Comparison of ENCODE assay signal across 15 cellular contexts in the genomic region with DNA sequence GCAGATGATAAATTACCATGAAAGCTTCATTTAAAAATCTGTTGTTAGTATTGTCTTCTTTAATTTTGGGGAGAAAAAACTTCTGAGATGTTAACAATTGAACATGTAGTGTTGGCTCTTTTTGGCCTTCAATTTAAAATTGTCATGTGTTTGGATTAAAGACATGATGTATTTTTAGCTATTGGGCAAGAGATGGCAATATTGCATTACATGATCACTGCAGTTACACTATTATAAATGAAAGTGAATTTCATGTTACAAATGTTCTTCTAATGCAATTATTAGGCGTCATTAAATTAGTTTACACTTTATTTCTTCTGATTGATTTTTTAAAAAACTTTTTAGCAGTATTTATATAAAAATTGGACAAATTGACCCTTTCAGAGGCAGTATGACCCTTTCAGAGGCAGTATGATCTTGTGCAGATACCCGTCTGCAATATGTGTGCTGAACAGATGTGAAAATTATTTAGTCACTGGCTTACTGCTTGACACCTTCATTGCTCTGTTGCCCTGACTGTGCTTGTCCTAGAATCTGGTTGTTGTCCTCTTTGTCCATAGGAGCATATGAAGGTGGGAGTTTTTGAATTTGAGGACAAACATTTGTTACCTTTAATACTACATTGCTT. TPM values are rescaled to one million over a fixed set of nuclear protein-coding genes. Genes with fewer than 3 reads are reported as not detected.
A peak's percentile ranks its signal among the peaks of the same experiment; 100 is the strongest.
DNase-seq lines count a peak whose midpoint lies in the region; ATAC-seq, FAIRE-seq and TF ChIP-seq lines count a peak whose summit lies in the region.
"Had no signal": no experiment of that assay in that cellular context is flagged by ENCODE, and none has a peak within 500 bp of the region (broad histone marks: within the 10 kb centered on the region; RNA-seq: fewer than 3 reads in every experiment).

No MANE protein-coding gene starts in this region.

- H3K27ac ChIP-seq in kidney (ENCODE audit: low read depth in 2 of 2, low read length in 2 of 2) (no peak overlapping the region), esophagus squamous epithelium (no peak overlapping the region)
- H3K27ac ChIP-seq: brain microvascular endothelial cell, lower lobe of right lung, neural progenitor cell had no signal

- no peak overlapping the region for H3K9ac ChIP-seq in kidney (ENCODE audit: low read length in 2 of 2)
- H3K9ac ChIP-seq: neural progenitor cell had no signal

- H3K4me3 ChIP-seq in LNCaP clone FGC (ENCODE audit: low read depth, low read length) (no peak overlapping the region), kidney (ENCODE audit: low read length in 2 of 2) (no peak overlapping the region), esophagus squamous epithelium (no peak overlapping the region)
- H3K4me3 ChIP-seq: lower lobe of right lung, neural progenitor cell, smooth muscle cell had no signal

- H3K4me1 ChIP-seq in kidney (ENCODE audit: control insufficient read depth in 1 of 2, insufficient read depth in 1 of 2, low read depth in 1 of 2, low read length in 2 of 2) (no peaks in the 10 kb centered on the region), esophagus squamous epithelium (peaks cover 0 to 5% (median 0%) of the 10 kb centered on the region in 3 donors)
- H3K4me1 ChIP-seq: neural progenitor cell had no signal

- TF ChIP-seq CTCF in D721Med (IDR thresholded peaks at IDR 0.05; ENCODE audit: insufficient read depth, missing control alignments) (peak; percentile 42), LNCaP clone FGC (IDR thresholded peaks at IDR 0.05; ENCODE audit: control insufficient read depth, extremely low read depth, insufficient read depth) (peak; percentile 61), kidney (IDR thresholded peaks at IDR 0.05; ENCODE audit: borderline replicate concordance, extremely low read depth, insufficient read depth) (peak; percentile 7), esophagus squamous epithelium (IDR thresholded peaks at IDR 0.05) (peak in 1 of 6 experiments; percentile 12)

- H3K27me3 ChIP-seq in esophagus squamous epithelium = no peaks in the 10 kb centered on the region
- H3K27me3 ChIP-seq: brain microvascular endothelial cell, neural progenitor cell had no signal

- H3K9me3 ChIP-seq in kidney (ENCODE audit: control insufficient read depth in 1 of 2, low read length in 2 of 2) (no peaks in the 10 kb centered on the region), esophagus squamous epithelium (no peaks in the 10 kb centered on the region)
- H3K9me3 ChIP-seq: lower lobe of right lung had no signal

- H3K36me3 ChIP-seq in kidney (ENCODE audit: control insufficient read depth in 1 of 2, insufficient read depth in 2 of 2, low read length in 2 of 2) = no peaks in the 10 kb centered on the region
- peaks cover 0 to 18% (median 0%) of the 10 kb centered on the region in 3 donors for H3K36me3 ChIP-seq in esophagus squamous epithelium
- H3K36me3 ChIP-seq: brain microvascular endothelial cell, lower lobe of right lung, neural progenitor cell had no signal

- no peak for TF ChIP-seq POLR2A in esophagus squamous epithelium (IDR thresholded peaks at IDR 0.05)

- 58% methylated on average over 2 of the region's 2 CpGs for WGBS in esophagus squamous epithelium, 2 donors

- FAIRE-seq in D721Med (lab: Jason Lieb, UNC) (no peak), kidney (lab: Jason Lieb, UNC) (no peak)

- DNase-seq in D721Med (ENCODE audit: insufficient read length, low spot score) (no peak), LNCaP clone FGC (ENCODE audit: low read depth) (no peak), kidney (no peak), Ammon's horn (ENCODE audit: low spot score) (no peak), esophagus squamous epithelium (lab: John Stamatoyannopoulos, UW) (no peak), NCI-H1930 (lab: John Stamatoyannopoulos, UW) (no peak)
- DNase-seq: activated CD4-positive, alpha-beta T cell treated with anti-CD3 and anti-CD28 coated beads, Interleukin-2, amount 50 U/mL, for 1 hour; brain microvascular endothelial cell; CD4-positive, alpha-beta memory T cell; lower lobe of right lung; T-helper 1 cell had no signal

- no peak; the same call in 2 of the 3 replicates for ATAC-seq in SK-N-SH treated with all-trans-retinoic acid at 6 μM for 48 hours
- no peak for ATAC-seq in HG03520 (IDR thresholded peaks at IDR 0.05; ENCODE audit: unreplicated experiment)
- ATAC-seq: lower lobe of right lung had no signal

- intact Hi-C loops in kidney (cut with DNase I) (no loop called here), esophagus squamous epithelium (cut with DNase I) (no loop called here)

TF ChIP-seq in SK-N-SH treated with all-trans-retinoic acid at 6 μM for 48 hours, 23 proteins besides CTCF, POLR2A, EP300 and RAD21:
- TF ChIP-seq, protein P1, sequence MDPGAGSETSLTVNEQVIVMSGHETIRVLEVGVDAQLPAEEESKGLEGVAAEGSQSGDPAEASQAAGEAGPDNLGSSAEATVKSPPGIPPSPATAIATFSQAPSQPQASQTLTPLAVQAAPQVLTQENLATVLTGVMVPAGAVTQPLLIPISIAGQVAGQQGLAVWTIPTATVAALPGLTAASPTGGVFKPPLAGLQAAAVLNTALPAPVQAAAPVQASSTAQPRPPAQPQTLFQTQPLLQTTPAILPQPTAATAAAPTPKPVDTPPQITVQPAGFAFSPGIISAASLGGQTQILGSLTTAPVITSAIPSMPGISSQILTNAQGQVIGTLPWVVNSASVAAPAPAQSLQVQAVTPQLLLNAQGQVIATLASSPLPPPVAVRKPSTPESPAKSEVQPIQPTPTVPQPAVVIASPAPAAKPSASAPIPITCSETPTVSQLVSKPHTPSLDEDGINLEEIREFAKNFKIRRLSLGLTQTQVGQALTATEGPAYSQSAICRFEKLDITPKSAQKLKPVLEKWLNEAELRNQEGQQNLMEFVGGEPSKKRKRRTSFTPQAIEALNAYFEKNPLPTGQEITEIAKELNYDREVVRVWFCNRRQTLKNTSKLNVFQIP (CRISPR knock-in tag; IDR thresholded peaks at IDR 0.05; ENCODE audit: borderline replicate concordance, low read depth) = no peak
- TF ChIP-seq TCF4 (CRISPR knock-in tag; IDR thresholded peaks at IDR 0.05; ENCODE audit: borderline replicate concordance) = peak; percentile 72; the same call in 1 of the 2 replicates

RNA-seq across cellular contexts. Expression of a gene that starts 25.8 kb away (rescaled TPM):
- total RNA-seq in kidney = 20.2 TPM
- polyA plus RNA-seq in kidney (ENCODE audit: insufficient read depth, low read depth, low replicate concordance) = 4.6 TPM
- 10 to 100 TPM in 3 of 4 donors, 1 to 10 TPM in 1; 6.5 to 13.0 (median 10.7) TPM for total RNA-seq in esophagus squamous epithelium
